Comparison of ENCODE assay signal across 11 cellular contexts in the genomic region with DNA sequence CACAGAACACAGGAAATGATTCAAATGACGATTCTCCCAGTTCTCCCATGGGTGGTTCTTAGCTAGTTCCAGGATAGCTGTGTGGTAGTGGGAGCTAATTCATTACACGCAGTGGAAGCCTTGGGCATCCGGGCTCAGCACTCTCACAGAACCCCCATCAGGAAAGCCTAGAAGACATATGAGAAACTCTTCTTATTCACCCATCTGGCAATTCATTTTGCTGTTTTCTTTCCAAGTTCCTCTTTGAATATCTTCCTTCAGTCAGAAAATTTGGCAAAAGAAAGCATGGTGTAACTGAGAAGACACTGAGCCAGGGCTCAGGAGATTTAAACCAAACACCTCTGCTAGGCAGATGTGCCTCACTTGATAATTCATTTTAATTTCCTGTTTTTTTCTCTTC.
"Had no signal": no experiment of that assay in that cellular context is flagged by ENCODE, and none has a peak within 500 bp of the region (broad histone marks: within the 10 kb centered on the region; RNA-seq: fewer than 3 reads in every experiment).

No MANE protein-coding gene starts in this region.

- ATAC-seq: activated CD4-positive, alpha-beta T cell treated with anti-CD3 and anti-CD28 coated beads for 36 hours; stimulated activated naive B cell treated with anti-CD40 and anti-IgM and Interleukin-4, amounts not matched to agents 10 μg/mL and 1 μg/mL and 100 μg/mL, for 72 hours had no signal

- H3K9me3 ChIP-seq: ascending aorta, transverse colon had no signal

- H3K4me1 ChIP-seq: ascending aorta had no signal

- DNase-seq: activated CD4-positive, alpha-beta memory T cell treated with anti-CD3 and anti-CD28 coated beads for 36 hours; activated CD4-positive, alpha-beta T cell treated with anti-CD3 and anti-CD28 coated beads for 36 hours; activated naive CD4-positive, alpha-beta T cell treated with anti-CD3 and anti-CD28 coated beads, Interleukin-2, amount 10 ng/mL, durations not matched to agents 7 days and 5 days; activated T-cell treated with anti-CD3 and anti-CD28 coated beads, Interleukin-2, amount 50 U/mL, for 24 hours; hippocampal formation; nephron progenitor cell; stimulated activated CD4-positive, alpha-beta T cell treated with anti-CD3 and anti-CD28 coated beads, Interleukin-15, amount 100 ng/mL, for 24 hours; stimulated activated CD4-positive, alpha-beta T cell treated with anti-CD3 and anti-CD28 coated beads, Interleukin-4, amount 100 ng/mL, for 1 hour; stimulated activated naive B cell treated with anti-CD40 and anti-IgM and Interleukin-4, amounts not matched to agents 10 μg/mL and 1 μg/mL and 100 μg/mL, for 72 hours; transverse colon had no signal

- H3K36me3 ChIP-seq: ascending aorta, transverse colon had no signal

- H3K4me3 ChIP-seq: ascending aorta, transverse colon had no signal
